8 cellular contexts compared by ENCODE assay signal in genomic region chr3:157089455-157090221, GRCh38.
DNase-seq lines count a peak whose midpoint lies in the region; ATAC-seq lines count a peak whose summit lies in the region.

No MANE protein-coding gene starts in this region.

- peak; percentile 20 for ATAC-seq in GM21515 (IDR thresholded peaks at IDR 0.05; ENCODE audit: unreplicated experiment)

- H3K27me3 Mint-ChIP-seq in IgD-negative memory B cell (peaks cover 4% of the 10 kb centered on the region), immature natural killer cell (ENCODE audit: low read depth in 3 of 3) (peaks cover 5 to 16% (median 13%) of the 10 kb centered on the region in 3 donors)
- peaks cover 2% of the 10 kb centered on the region for H3K27me3 Mint-ChIP-seq in activated naive CD8-positive, alpha-beta T cell

- H3K9me3 Mint-ChIP-seq in IgD-negative memory B cell: no peaks in the 10 kb centered on the region
- H3K9me3 Mint-ChIP-seq in activated naive CD8-positive, alpha-beta T cell (ENCODE audit: low read depth): no peaks in the 10 kb centered on the region
- H3K9me3 Mint-ChIP-seq in immature natural killer cell: peaks cover 0 to 1% (median 0%) of the 10 kb centered on the region in 6 donors

- H3K27ac Mint-ChIP-seq in IgD-negative memory B cell: peak overlapping the region; percentile 92 to 100 (median 95)
- peak overlapping the region; percentile 92 for H3K27ac Mint-ChIP-seq in activated naive CD8-positive, alpha-beta T cell
- peak overlapping the region; percentile 91 to 97 (median 94) for H3K27ac Mint-ChIP-seq in immature natural killer cell

- peak; percentile 95 for DNase-seq in CD1c-positive myeloid dendritic cell (ENCODE audit: extremely low spot score)
- no peak for DNase-seq in immature natural killer cell
- peak; percentile 17 for DNase-seq in stimulated activated CD4-positive, alpha-beta T cell treated with anti-CD3 and anti-CD28 coated beads, Interleukin-2, amount 100 ng/mL, for 4 hours (ENCODE audit: low read depth)
- DNase-seq in NCI-H2029 (lab: John Stamatoyannopoulos, UW): no peak
- no peak for DNase-seq in NCI-H82 (lab: John Stamatoyannopoulos, UW)

- H3K4me1 Mint-ChIP-seq in IgD-negative memory B cell (peaks cover 14 to 21% (median 18%) of the 10 kb centered on the region in 3 donors), immature natural killer cell (peaks cover 21 to 25% of the 10 kb centered on the region in 2 donors)
- H3K4me1 Mint-ChIP-seq in activated naive CD8-positive, alpha-beta T cell (ENCODE audit: low read depth): peaks cover 25% of the 10 kb centered on the region

- H3K36me3 Mint-ChIP-seq in IgD-negative memory B cell: peaks cover 3% of the 10 kb centered on the region
- peaks cover 3% of the 10 kb centered on the region for H3K36me3 Mint-ChIP-seq in activated naive CD8-positive, alpha-beta T cell
- H3K36me3 Mint-ChIP-seq in immature natural killer cell: peaks cover 0 to 4% (median 0%) of the 10 kb centered on the region in 3 donors

- H3K4me3 Mint-ChIP-seq in IgD-negative memory B cell (peak overlapping the region; percentile 87 to 96 (median 92)), immature natural killer cell (peak overlapping the region; percentile 86 to 92 (median 88))
- peak overlapping the region; percentile 85 for H3K4me3 Mint-ChIP-seq in activated naive CD8-positive, alpha-beta T cell

Comparison
In these comparisons a context has a peak if more than half of its experiments do, and no peak if none do; other contexts are left out.
1. DNase-seq: peak in CD1c-positive myeloid dendritic cell (single experiment) and stimulated activated CD4-positive, alpha-beta T cell treated with anti-CD3 and anti-CD28 coated beads, Interleukin-2, amount 100 ng/mL, for 4 hours (single experiment); none in immature natural killer cell (0 of 3), NCI-H2029 (single experiment) and NCI-H82 (single experiment).
2. Peak in every context shown above with its lines, with median percentiles within 50 percentile points of each other: H3K27ac Mint-ChIP-seq and H3K4me3 Mint-ChIP-seq.